8 cellular contexts compared by ENCODE assay signal in the genomic region with DNA sequence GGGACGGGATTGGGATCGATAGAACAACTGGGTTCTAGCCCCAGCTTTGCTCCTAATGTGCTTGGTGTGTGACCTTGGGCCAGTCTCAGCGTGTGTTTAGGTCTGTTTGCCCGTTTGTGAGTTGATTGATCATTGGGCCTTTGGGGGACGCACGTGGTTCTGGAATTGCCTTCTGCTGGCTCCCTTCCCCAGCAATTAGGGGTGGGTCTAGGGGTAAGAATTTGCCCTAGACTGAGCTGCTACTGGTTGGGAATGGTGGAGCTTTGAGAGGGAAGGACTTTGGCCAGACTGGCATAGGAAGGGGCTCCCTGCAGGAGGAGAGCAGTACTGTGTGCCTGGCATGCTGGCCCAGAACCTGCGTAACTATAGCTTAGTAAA. TPM values are rescaled to one million over a fixed set of nuclear protein-coding genes. Genes with fewer than 3 reads are reported as not detected.
DNase-seq lines count a peak whose midpoint lies in the region; ATAC-seq and TF ChIP-seq lines count a peak whose summit lies in the region.
"Had no signal": no experiment of that assay in that cellular context is flagged by ENCODE, and none has a peak within 500 bp of the region (broad histone marks: within the 10 kb centered on the region; RNA-seq: fewer than 3 reads in every experiment).

No MANE protein-coding gene starts in this region.

- H3K9me3 ChIP-seq in OCI-LY1 (ENCODE audit: low read length) (no peaks in the 10 kb centered on the region), hepatocyte (ENCODE audit: low read depth) (no peaks in the 10 kb centered on the region), gastrocnemius medialis (no peaks in the 10 kb centered on the region)

- no peak overlapping the region for H3K4me3 ChIP-seq in GM12875 (ENCODE audit: low read depth, low read length)
- H3K4me3 ChIP-seq in OCI-LY1 (ENCODE audit: low read depth, low read length, poor library complexity, severe bottlenecking), result no peak overlapping the region
- no peak overlapping the region for H3K4me3 ChIP-seq in hepatocyte
- H3K4me3 ChIP-seq in gastrocnemius medialis, result peak overlapping the region; percentile 33 to 53 (median 50)

- H3K79me2 ChIP-seq in OCI-LY1 (ENCODE audit: insufficient read depth, low read length), result no peaks in the 10 kb centered on the region
- H3K79me2 ChIP-seq in hepatocyte, result no peaks in the 10 kb centered on the region

- in situ Hi-C loops in gastrocnemius medialis (cut with MboI; ENCODE audit: low sequenced_read_pairs in 4 of 4), result no loop called here

- ATAC-seq in gastrocnemius medialis, result no peak
- ATAC-seq in GM21529 (IDR thresholded peaks at IDR 0.05; ENCODE audit: unreplicated experiment), result no peak
- no peak for ATAC-seq in GM19397 (IDR thresholded peaks at IDR 0.05; ENCODE audit: unreplicated experiment)

- TF ChIP-seq POLR2A in gastrocnemius medialis (IDR thresholded peaks at IDR 0.05), result no peak

- H3K9me2 ChIP-seq in OCI-LY1 (ENCODE audit: low read depth, low read length) (no peaks in the 10 kb centered on the region), hepatocyte (replicated peaks; ENCODE audit: insufficient read depth) (no peaks in the 10 kb centered on the region)

- H2AFZ ChIP-seq in OCI-LY1 (ENCODE audit: low read length) (no peak overlapping the region), hepatocyte (no peak overlapping the region)

- intact Hi-C loops in gastrocnemius medialis (cut with DNase I; ENCODE audit: low total_unique reads), result no loop called here

- H3K27me3 ChIP-seq in OCI-LY1 (ENCODE audit: insufficient read depth, low read length) (peaks cover 16% of the 10 kb centered on the region), hepatocyte (peaks cover 25% of the 10 kb centered on the region), gastrocnemius medialis (peaks cover 23 to 27% (median 25%) of the 10 kb centered on the region in 3 donors)

- H3K27ac ChIP-seq in OCI-LY1 (ENCODE audit: low read depth, low read length, poor library complexity, severe bottlenecking) (no peak overlapping the region), hepatocyte (no peak overlapping the region), gastrocnemius medialis (peak overlapping the region in 3 of 4 donors; percentile 58 to 66 (median 61))

- no peak for DNase-seq in hepatocyte (ENCODE audit: low spot score)
- DNase-seq in gastrocnemius medialis, result no peak
- no peak for DNase-seq in NCI-H524 (lab: John Stamatoyannopoulos, UW)
- DNase-seq: NCI-H2227 treated with DMSO at 0.1 percent for 48 hours had no signal

- no peak overlapping the region for H3K9ac ChIP-seq in OCI-LY1 (ENCODE audit: low read length)

- H3F3A ChIP-seq in OCI-LY1 (ENCODE audit: insufficient read depth, low read length), result no peaks in the 10 kb centered on the region

- WGBS in hepatocyte (ENCODE audit: low lambda C conversion rate, missing lambda C conversion rate), result 30% methylated on average over 7 of the region's 7 CpGs

- H3K36me3 ChIP-seq in OCI-LY1 (ENCODE audit: insufficient read depth, low read length) (no peaks in the 10 kb centered on the region), hepatocyte (replicated peaks; ENCODE audit: insufficient read depth, low read depth) (no peaks in the 10 kb centered on the region), gastrocnemius medialis (no peaks in the 10 kb centered on the region)

- 0 out of 2 replicates have a peak, but pooled peaks have one; percentile 1 for TF ChIP-seq CTCF in GM12875 (IDR thresholded peaks at IDR 0.05; ENCODE audit: borderline replicate concordance, insufficient read depth, low read depth, low read length)
- no peak for TF ChIP-seq CTCF in OCI-LY1 (IDR thresholded peaks at IDR 0.05; ENCODE audit: low read length)
- TF ChIP-seq CTCF in hepatocyte (IDR thresholded peaks at IDR 0.05; ENCODE audit: poor library complexity), result no peak
- no peak for TF ChIP-seq CTCF in gastrocnemius medialis (IDR thresholded peaks at IDR 0.05 in 4 of 5, conservative IDR thresholded peaks at IDR 0.05 in 1 of 5)

- H3K4me2 ChIP-seq in OCI-LY1 (ENCODE audit: low read length) (peak overlapping the region; percentile 40; the same call in 1 of the 2 replicates), hepatocyte (peak overlapping the region; percentile 79)

- peaks cover 22% of the 10 kb centered on the region for H3K4me1 ChIP-seq in OCI-LY1 (ENCODE audit: insufficient read depth, low read length, severe bottlenecking)
- peaks cover 16% of the 10 kb centered on the region for H3K4me1 ChIP-seq in hepatocyte (ENCODE audit: insufficient read depth)
- H3K4me1 ChIP-seq in gastrocnemius medialis, result peaks cover 15 to 18% of the 10 kb centered on the region in 2 donors

- H4K20me1 ChIP-seq in OCI-LY1 (ENCODE audit: insufficient read depth, low read length) (no peaks in the 10 kb centered on the region), hepatocyte (ENCODE audit: insufficient read depth, poor library complexity, severe bottlenecking) (no peaks in the 10 kb centered on the region)

RNA-seq across cellular contexts. Expression of gene SPNS2, which starts 1.5 kb away (rescaled TPM):
- 5.6 and 8.3 TPM in 2 replicates for total RNA-seq in hepatocyte
- 10.3 and 13.4 TPM in 2 replicates for polyA plus RNA-seq in hepatocyte
- 1 to 10 TPM; 2.7 to 6.2 (median 4.2) TPM for total RNA-seq in gastrocnemius medialis

RNA-seq across cellular contexts. Expression of gene MYBBP1A, which starts 55.0 kb away (rescaled TPM):
- total RNA-seq in hepatocyte (17.9 and 23.7 TPM in 2 replicates), gastrocnemius medialis (10 to 100 TPM; 42.5 to 60.2 (median 48.9) TPM)
- polyA plus RNA-seq in hepatocyte, result 44.1 and 46.5 TPM in 2 replicates

Comparison
In these comparisons a context has a peak if more than half of its experiments do, and no peak if none do; other contexts are left out.
1. H3K4me3 ChIP-seq: peak in gastrocnemius medialis (4 of 4); none in GM12875 (single experiment), OCI-LY1 (single experiment) and hepatocyte (single experiment).
2. H3K27ac ChIP-seq: peak in gastrocnemius medialis (3 of 4); none in OCI-LY1 (single experiment) and hepatocyte (single experiment).